ENCODE assay signal across 4 cellular contexts in genomic region chr9:38927970-38928369, GRCh38.
DNase-seq lines count a peak whose midpoint lies in the region; ATAC-seq and TF ChIP-seq lines count a peak whose summit lies in the region.
"Not testable (repeated sequence)": the region's sequence is repeated elsewhere in the genome, so short reads cannot be mapped to it uniquely, and the experiment has no call there.

No MANE protein-coding gene starts in this region.

- not testable (repeated sequence) for H3K4me3 ChIP-seq in sigmoid colon, upper lobe of left lung, upper lobe of right lung

- DNase-seq in Right ventricle myocardium inferior (ENCODE audit: missing footprints) (peak; percentile 59), sigmoid colon (peak; percentile 21)
- DNase-seq in upper lobe of left lung, upper lobe of right lung: not testable (repeated sequence)

- not testable (repeated sequence) for H3K27me3 ChIP-seq in sigmoid colon, upper lobe of left lung, upper lobe of right lung

- H3K4me1 ChIP-seq in sigmoid colon, upper lobe of left lung, upper lobe of right lung: not testable (repeated sequence)

- WGBS in sigmoid colon, 2 donors, result 86 to 88% methylated on average over 2 of the region's 4 CpGs
- WGBS in upper lobe of left lung, 2 donors, result 64 to 71% methylated on average over 2 to 3 of the region's 4 CpGs

- TF ChIP-seq EP300 in sigmoid colon (IDR thresholded peaks at IDR 0.05); upper lobe of left lung (IDR thresholded peaks at IDR 0.05): not testable (repeated sequence)

- H3K36me3 ChIP-seq in sigmoid colon, upper lobe of left lung, upper lobe of right lung: not testable (repeated sequence)

- not testable (repeated sequence) for H3K27ac ChIP-seq in sigmoid colon, upper lobe of left lung, upper lobe of right lung

- intact Hi-C loops in Right ventricle myocardium inferior (cut with DNase I); sigmoid colon (cut with DNase I); upper lobe of right lung (cut with DNase I): not testable (repeated sequence)

- not testable (repeated sequence) for H3K9me3 ChIP-seq in sigmoid colon, upper lobe of left lung, upper lobe of right lung

- not testable (repeated sequence) for ATAC-seq in Right ventricle myocardium inferior
- peak; percentile 17 to 38 for ATAC-seq in upper lobe of left lung (ENCODE audit: low FRiP score in 2 of 2)
- peak; percentile 14 for ATAC-seq in upper lobe of right lung

- not testable (repeated sequence) for TF ChIP-seq POLR2A in sigmoid colon (IDR thresholded peaks at IDR 0.05); upper lobe of left lung (IDR thresholded peaks at IDR 0.05)

- not testable (repeated sequence) for TF ChIP-seq CTCF in sigmoid colon (IDR thresholded peaks at IDR 0.05); upper lobe of left lung (IDR thresholded peaks at IDR 0.05); upper lobe of right lung (IDR thresholded peaks at IDR 0.05)
